Comparison of ENCODE assay signal across 30 cellular contexts in genomic region chr14:26330982-26331381, GRCh38.
"Had no signal": no experiment of that assay in that cellular context is flagged by ENCODE, and none has a peak within 500 bp of the region (broad histone marks: within the 10 kb centered on the region; RNA-seq: fewer than 3 reads in every experiment).

No MANE protein-coding gene starts in this region.

- H3K9me3 Mint-ChIP-seq: dendritic cell treated with granulocyte-macrophage colony-stimulating factor and Interleukin-4, amounts not matched to agents 40 ng/mL and 50 ng/mL, for 4 days had no signal

- H3K27me3 ChIP-seq: gastrocnemius medialis, left lung, ovary, transverse colon had no signal

- H3K27ac ChIP-seq: epithelial cell of prostate, gastrocnemius medialis, left lung, lower lobe of right lung, ovary, prostate gland, transverse colon, WERI-Rb-1 had no signal

- ATAC-seq: activated CD4-positive, CD25-positive, alpha-beta regulatory T cell treated with anti-CD3 and anti-CD28 coated beads, Interleukin-2, amount 50 U/mL, for 24 hours; gastrocnemius medialis; left lung; lower lobe of right lung; mucosa of descending colon had no signal

- H3K4me3 Mint-ChIP-seq: dendritic cell treated with granulocyte-macrophage colony-stimulating factor and Interleukin-4, amounts not matched to agents 40 ng/mL and 50 ng/mL, for 4 days; T-helper 1 cell treated with Interleukin-12 subunit alpha and Interleukin-12 subunit beta and Interleukin-4 antibody, amounts not matched to agents 30 μg/mL and 1 μg/mL, for 36 hours had no signal

- H3K4me3 ChIP-seq: gastrocnemius medialis, left lung, lower lobe of right lung, mucosa of descending colon, ovary, prostate gland, transverse colon had no signal

- H3K4me1 ChIP-seq: gastrocnemius medialis, left lung, lower lobe of right lung, prostate gland, transverse colon had no signal

- H3K27me3 Mint-ChIP-seq: dendritic cell treated with granulocyte-macrophage colony-stimulating factor and Interleukin-4, amounts not matched to agents 40 ng/mL and 50 ng/mL, for 4 days had no signal

- H3K27ac Mint-ChIP-seq: dendritic cell treated with granulocyte-macrophage colony-stimulating factor and Interleukin-4, amounts not matched to agents 40 ng/mL and 50 ng/mL, for 4 days; T-helper 1 cell treated with Interleukin-12 subunit alpha and Interleukin-12 subunit beta and Interleukin-4 antibody, amounts not matched to agents 30 μg/mL and 1 μg/mL, for 36 hours had no signal

- H3K36me3 ChIP-seq: gastrocnemius medialis, left lung, lower lobe of right lung, ovary, prostate gland, transverse colon, WERI-Rb-1 had no signal

- H3K9me3 ChIP-seq: gastrocnemius medialis, left lung, lower lobe of right lung, mucosa of descending colon, ovary, prostate gland, transverse colon had no signal

- DNase-seq: activated CD4-positive, alpha-beta T cell treated with anti-CD3 and anti-CD28 coated beads for 48 hours; activated CD4-positive, alpha-beta T cell treated with anti-CD3 and anti-CD28 coated beads, Interleukin-2, amount 50 U/mL, for 48 hours; activated CD8-positive, alpha-beta memory T cell treated with anti-CD3 and anti-CD28 coated beads for 24 hours; activated gamma-delta T cell; activated naive CD4-positive, alpha-beta T cell treated with anti-CD3 and anti-CD28 coated beads, Interleukin-2, amount 50 U/mL, for 16 hours; amniotic stem cell; caudate nucleus; effector CD4-positive, alpha-beta T cell; gastrocnemius medialis; glutamatergic neuron; islet precursor cell; left lung; lower lobe of right lung; mucosa of descending colon; ovary; stimulated activated CD4-positive, alpha-beta T cell treated with anti-CD3 and anti-CD28 coated beads, Interleukin-15, amount 100 ng/mL, for 24 hours; stimulated activated CD4-positive, alpha-beta T cell treated with anti-CD3 and anti-CD28 coated beads, Interleukin-2, amount 100 ng/mL, for 24 hours; stimulated activated naive CD4-positive, alpha-beta T cell; SW 1271; T1000; transverse colon; WERI-Rb-1 had no signal

- FAIRE-seq: astrocyte, endometrium, urothelium cell line had no signal
